ENCODE assay signal across 13 cellular contexts in the genomic region with DNA sequence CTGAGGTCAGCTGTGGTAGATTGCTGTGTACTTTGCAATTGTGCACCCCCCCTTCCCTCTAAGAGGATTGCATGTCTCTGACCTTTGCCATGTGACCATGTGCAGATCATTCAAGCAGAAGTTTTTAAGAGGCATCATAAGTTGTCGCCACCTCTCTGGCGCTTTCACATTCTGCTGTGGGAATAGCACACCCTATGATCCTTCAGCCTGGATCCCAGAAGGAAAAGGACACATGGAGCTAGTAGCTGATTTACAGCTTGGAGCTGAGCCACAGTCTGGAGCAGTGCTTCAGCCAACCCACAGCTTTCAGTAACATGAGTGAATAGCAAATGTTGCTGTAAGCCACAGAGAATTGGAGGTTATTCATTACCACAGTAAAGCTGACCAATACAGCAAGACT.
A peak's percentile ranks its signal among the peaks of the same experiment; 100 is the strongest.
DNase-seq lines count a peak whose midpoint lies in the region; ATAC-seq, FAIRE-seq and TF ChIP-seq lines count a peak whose summit lies in the region.
"Had no signal": no experiment of that assay in that cellular context is flagged by ENCODE, and none has a peak within 500 bp of the region (broad histone marks: within the 10 kb centered on the region; RNA-seq: fewer than 3 reads in every experiment).

No MANE protein-coding gene starts in this region.

- H2AFZ ChIP-seq in HepG2 (ENCODE audit: low read length) (no peak overlapping the region), GM12878 (ENCODE audit: control insufficient read depth, low read depth, low read length) (no peak overlapping the region)

- DNase-seq in HepG2 (ENCODE audit: low spot score) (no peak), GM12878 (ENCODE audit: low read depth, low spot score) (no peak), left kidney (ENCODE audit: low read depth, low spot score) (peak; percentile 76), CD1c-positive myeloid dendritic cell (ENCODE audit: extremely low spot score) (no peak), NCI-H2107 treated with DMSO at 0.1 percent for 48 hours (lab: John Stamatoyannopoulos, UW; ENCODE audit: unreplicated experiment) (no peak)
- no peak for DNase-seq in activated CD4-positive, alpha-beta T cell treated with anti-CD3 and anti-CD28 coated beads, Interleukin-2, amount 50 U/mL, for 1 hour
- DNase-seq: posterior cingulate gyrus had no signal

- POLR2A ChIA-PET in HepG2 (lab: Yijun Ruan, JAX) = no interaction called here
- POLR2A ChIA-PET in GM12878 (lab: Charles Lee) = no interaction called here

- 69% methylated on average over 2 of the region's 2 CpGs for WGBS in liver
- WGBS in HepG2 (ENCODE audit: low lambda C conversion rate) = 8% methylated on average over 2 of the region's 2 CpGs
- WGBS in GM12878 (ENCODE audit: insufficient coverage, insufficient replicate concordance, low lambda C conversion rate, missing lambda C conversion rate) = 100% methylated on average over 2 of the region's 2 CpGs

- TF ChIP-seq POLR2A in HepG2 (IDR thresholded peaks at IDR 0.05; ENCODE audit: insufficient read depth in 1 of 2, low read depth in 2 of 2, low read length in 2 of 2) (no peak), GM12878 (IDR thresholded peaks at IDR 0.05; ENCODE audit: low read depth, low read length) (no peak)

- ATAC-seq in HepG2 (no peak), GM12878 (peak; percentile 44; the same call in 2 of the 3 replicates), GM19467 (IDR thresholded peaks at IDR 0.05; ENCODE audit: unreplicated experiment) (no peak)
- ATAC-seq: activated CD4-positive, CD25-positive, alpha-beta regulatory T cell treated with anti-CD3 and anti-CD28 coated beads, Interleukin-2, amount 50 U/mL, for 24 hours; gastroesophageal sphincter had no signal

- no peak for FAIRE-seq in HepG2 (lab: Jason Lieb, UNC)
- no peak for FAIRE-seq in GM12878 (lab: Jason Lieb, UNC)

- no peaks in the 10 kb centered on the region for H3K9me3 ChIP-seq in liver (ENCODE audit: control insufficient read depth in 4 of 4, low read length in 3 of 4)
- H3K9me3 ChIP-seq in HepG2 (ENCODE audit: low read length) = no peaks in the 10 kb centered on the region
- H3K9me3 ChIP-seq in GM12878 (replicated peaks; ENCODE audit: control insufficient read depth, insufficient read depth, low read length) = no peaks in the 10 kb centered on the region
- H3K9me3 ChIP-seq: BLaER1, gastroesophageal sphincter, SJSA1 had no signal

- intact Hi-C loops in HepG2 (cut with micrococcal nuclease; ENCODE audit: unreplicated experiment) (no loop called here), GM12878 (cut with micrococcal nuclease; ENCODE audit: unreplicated experiment) (no loop called here)

- no peak for TF ChIP-seq CTCF in liver (IDR thresholded peaks at IDR 0.05; ENCODE audit: low read depth, low read length, missing input control)
- TF ChIP-seq CTCF in HepG2 (CRISPR knock-in tag; IDR thresholded peaks at IDR 0.05) = no peak
- no peak for TF ChIP-seq CTCF in GM12878 (IDR thresholded peaks at IDR 0.05 in 2 of 3, conservative IDR thresholded peaks at IDR 0.05 in 1 of 3; ENCODE audit: control insufficient read depth in 2 of 3, extremely low read depth in 1 of 3, insufficient read depth in 1 of 3, low read depth in 3 of 3, low read length in 3 of 3)

- no TSS peak for BruUV-seq in HepG2 (replicated peaks; lab: Mats Ljungman, UMichigan)
- BruUV-seq in GM12878 (replicated peaks; lab: Mats Ljungman, UMichigan) = no TSS peak

- H3K4me2 ChIP-seq in HepG2 (ENCODE audit: low read depth, low read length) (no peak overlapping the region), GM12878 (ENCODE audit: control insufficient read depth, insufficient read depth) (no peak overlapping the region)
- H3K4me2 ChIP-seq: BLaER1 had no signal

- H3K4me3 ChIP-seq in liver (ENCODE audit: low read depth in 1 of 3, low read length in 3 of 3) (no peak overlapping the region), HepG2 (replicated peaks in 1 of 3; ENCODE audit: insufficient read depth in 1 of 3, low read depth in 2 of 3, low read length in 3 of 3) (no peak overlapping the region), GM12878 (no peak overlapping the region)
- H3K4me3 ChIP-seq: BLaER1, gastroesophageal sphincter, SJSA1 had no signal

- H3K9ac ChIP-seq in liver (ENCODE audit: low read depth in 1 of 2, low read length in 2 of 2) = no peak overlapping the region
- H3K9ac ChIP-seq in HepG2 (ENCODE audit: insufficient read depth, low read depth, low read length) = no peak overlapping the region
- H3K9ac ChIP-seq in GM12878 (ENCODE audit: control insufficient read depth, insufficient read depth, low read length) = no peak overlapping the region
- H3K9ac ChIP-seq: BLaER1 had no signal

- no peaks in the 10 kb centered on the region for H3K27me3 ChIP-seq in liver (ENCODE audit: control insufficient read depth in 4 of 4, insufficient read depth in 4 of 4, low read length in 3 of 4)
- peaks cover 0 to 3% of the 10 kb centered on the region in 2 experiments; a peak in 1 of 5 replicates for H3K27me3 ChIP-seq in HepG2 (ENCODE audit: control insufficient read depth in 1 of 2, insufficient read depth in 2 of 2, low read length in 2 of 2)
- H3K27me3 ChIP-seq in GM12878 (replicated peaks in 1 of 2; ENCODE audit: control insufficient read depth in 2 of 2, insufficient read depth in 2 of 2, low read length in 1 of 2) = peaks cover 0 to 6% of the 10 kb centered on the region in 2 experiments; a peak in 1 of 4 replicates
- H3K27me3 ChIP-seq: BLaER1, gastroesophageal sphincter, SJSA1 had no signal

- CTCF ChIA-PET in HepG2 (lab: Yijun Ruan, JAX; ENCODE audit: low intra/inter-chr PET ratio, low total read pairs) (no interaction called here), GM12878 (lab: Yijun Ruan, JAX) (interaction anchor here (3.4 kb wide), 1 partner anchor 11 kb away, joined by 18 read pairs; no protein-coding TSS in a partner anchor)

- H4K20me1 ChIP-seq in HepG2 (ENCODE audit: insufficient read depth, low read length) (no peaks in the 10 kb centered on the region), GM12878 (ENCODE audit: control insufficient read depth, insufficient read depth) (no peaks in the 10 kb centered on the region)
- H4K20me1 ChIP-seq: BLaER1 had no signal

- RAD21 ChIA-PET in GM12878 (lab: Charles Lee; ENCODE audit: unreplicated experiment) = no interaction called here

- no peaks in the 10 kb centered on the region for H3K79me2 ChIP-seq in HepG2 (ENCODE audit: insufficient read depth, low read length)
- H3K79me2 ChIP-seq in GM12878 (ENCODE audit: control insufficient read depth, insufficient read depth, low read length) = no peaks in the 10 kb centered on the region

- no peaks in the 10 kb centered on the region for H3K36me3 ChIP-seq in liver (ENCODE audit: control insufficient read depth in 4 of 4, insufficient read depth in 3 of 4, low read depth in 1 of 4, low read length in 3 of 4)
- H3K36me3 ChIP-seq in HepG2 (replicated peaks in 1 of 2; ENCODE audit: control insufficient read depth in 1 of 2, insufficient read depth in 2 of 2, low read length in 2 of 2) = no peaks in the 10 kb centered on the region
- H3K36me3 ChIP-seq in GM12878 (ENCODE audit: control insufficient read depth in 2 of 2, insufficient read depth in 2 of 2, low read length in 1 of 2) = no peaks in the 10 kb centered on the region
- H3K36me3 ChIP-seq: BLaER1, gastroesophageal sphincter, SJSA1 had no signal

- TF ChIP-seq EP300 in HepG2 (IDR thresholded peaks at IDR 0.05; ENCODE audit: low read depth in 2 of 2, low read length in 2 of 2) (no peak), HepG2 (CRISPR knock-in tag; IDR thresholded peaks at IDR 0.05; ENCODE audit: borderline replicate concordance) (no peak), GM12878 (IDR thresholded peaks at IDR 0.05; ENCODE audit: borderline replicate concordance in 1 of 2, control insufficient read depth in 1 of 2, low read depth in 2 of 2, low read length in 2 of 2) (no peak)

- in situ Hi-C loops in HepG2 (cut with HindIII; ENCODE audit: extremely low pct_ligation_motif_present, low pct_unique_long_range_greater_than_20kb) = loop anchor here (25.0 kb wide), 1 partner anchor 273 kb away; no protein-coding TSS in a partner anchor
- in situ Hi-C loops in GM12878 (cut with MboI) = no loop called here

- no peak overlapping the region for H3K27ac ChIP-seq in liver (ENCODE audit: low read depth in 1 of 2, low read length in 2 of 2)
- no peak overlapping the region for H3K27ac ChIP-seq in HepG2 (ENCODE audit: extremely low read length, insufficient read depth, low read length)
- H3K27ac ChIP-seq in GM12878 (ENCODE audit: control insufficient read depth, insufficient read depth) = no peak overlapping the region
- H3K27ac ChIP-seq: BLaER1, gastroesophageal sphincter, SJSA1 had no signal

- H3K4me1 ChIP-seq in liver (ENCODE audit: control insufficient read depth in 4 of 4, insufficient read depth in 4 of 4, low read length in 3 of 4) (peaks cover 0 to 4% (median 0%) of the 10 kb centered on the region in 4 donors), HepG2 (ENCODE audit: insufficient read depth, low read length) (no peaks in the 10 kb centered on the region), GM12878 (ENCODE audit: control insufficient read depth, insufficient read depth, low read length) (peaks cover 6% of the 10 kb centered on the region)
- H3K4me1 ChIP-seq: gastroesophageal sphincter had no signal

- TF ChIP-seq RAD21 in liver (IDR thresholded peaks at IDR 0.05) = peak in 1 of 2 donors; percentile 45
- no peak for TF ChIP-seq RAD21 in HepG2 (CRISPR knock-in tag; IDR thresholded peaks at IDR 0.05)
- no peak for TF ChIP-seq RAD21 in GM12878 (IDR thresholded peaks at IDR 0.05; ENCODE audit: insufficient read depth, low read depth, low read length)

- SMC1A ChIA-PET in GM12878 (lab: Charles Lee; ENCODE audit: uncharacterized antibody, unreplicated experiment) = no interaction called here

TF ChIP-seq in liver, 16 proteins besides CTCF, POLR2A, EP300 and RAD21 (continues in another document):
- TF ChIP-seq, protein P1, sequence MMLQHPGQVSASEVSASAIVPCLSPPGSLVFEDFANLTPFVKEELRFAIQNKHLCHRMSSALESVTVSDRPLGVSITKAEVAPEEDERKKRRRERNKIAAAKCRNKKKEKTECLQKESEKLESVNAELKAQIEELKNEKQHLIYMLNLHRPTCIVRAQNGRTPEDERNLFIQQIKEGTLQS (IDR thresholded peaks at IDR 0.05) = no peak
- no peak for TF ChIP-seq HNF4A (conservative IDR thresholded peaks at IDR 0.05)
- TF ChIP-seq FOXA2 (IDR thresholded peaks at IDR 0.05) = no peak

TF ChIP-seq in GM12878, 131 proteins besides CTCF, POLR2A, EP300 and RAD21 (continues in another document):
- TF ChIP-seq NFYA (IDR thresholded peaks at IDR 0.05; ENCODE audit: borderline replicate concordance, low read depth, low read length) = no peak
- no peak for TF ChIP-seq HDAC6 (IDR thresholded peaks at IDR 0.05; ENCODE audit: unreplicated experiment)
